Comparison of ENCODE assay signal across 2 cellular contexts in the genomic region with DNA sequence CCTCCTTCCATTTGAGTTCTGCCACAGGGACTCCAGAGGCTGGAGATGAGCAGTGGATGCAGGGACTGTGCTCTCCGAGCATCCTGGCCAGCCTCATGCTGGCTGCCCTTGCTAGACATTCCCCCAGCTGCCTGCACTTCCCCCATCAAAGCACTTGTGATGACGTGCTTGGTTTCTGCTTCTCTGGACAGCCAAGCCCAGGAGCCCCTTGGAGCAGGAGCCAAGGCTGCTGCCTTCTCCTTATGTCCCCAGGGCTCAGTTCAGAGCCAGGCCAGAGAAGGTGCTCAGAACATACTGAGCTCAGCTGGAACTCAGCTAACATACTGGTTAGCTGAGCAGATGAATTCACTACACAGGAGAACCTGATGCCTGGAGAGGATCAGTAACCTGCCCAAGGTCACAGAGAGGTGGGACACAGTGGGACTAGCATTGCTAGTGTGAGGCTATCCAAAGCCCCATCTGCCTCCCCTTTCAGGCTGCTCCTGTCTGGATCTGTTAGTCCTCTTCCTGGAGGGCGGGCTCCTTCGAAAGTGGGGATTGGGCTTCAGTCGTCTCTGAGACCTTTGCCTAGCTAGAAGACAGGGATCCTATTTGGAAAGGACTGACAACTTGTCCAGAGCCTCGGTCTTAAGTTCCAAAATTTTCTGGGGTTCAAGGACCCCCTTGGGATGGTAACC.
TF ChIP-seq lines count a peak whose summit lies in the region.

No MANE protein-coding gene starts in this region.

TF ChIP-seq in HepG2, 621 proteins besides CTCF, POLR2A, EP300 and RAD21:
- no peak for TF ChIP-seq TBX2 (CRISPR knock-in tag; IDR thresholded peaks at IDR 0.05; ENCODE audit: borderline replicate concordance)
- no peak for TF ChIP-seq SP140L (CRISPR knock-in tag; IDR thresholded peaks at IDR 0.05; ENCODE audit: borderline replicate concordance)
- TF ChIP-seq, protein P1, sequence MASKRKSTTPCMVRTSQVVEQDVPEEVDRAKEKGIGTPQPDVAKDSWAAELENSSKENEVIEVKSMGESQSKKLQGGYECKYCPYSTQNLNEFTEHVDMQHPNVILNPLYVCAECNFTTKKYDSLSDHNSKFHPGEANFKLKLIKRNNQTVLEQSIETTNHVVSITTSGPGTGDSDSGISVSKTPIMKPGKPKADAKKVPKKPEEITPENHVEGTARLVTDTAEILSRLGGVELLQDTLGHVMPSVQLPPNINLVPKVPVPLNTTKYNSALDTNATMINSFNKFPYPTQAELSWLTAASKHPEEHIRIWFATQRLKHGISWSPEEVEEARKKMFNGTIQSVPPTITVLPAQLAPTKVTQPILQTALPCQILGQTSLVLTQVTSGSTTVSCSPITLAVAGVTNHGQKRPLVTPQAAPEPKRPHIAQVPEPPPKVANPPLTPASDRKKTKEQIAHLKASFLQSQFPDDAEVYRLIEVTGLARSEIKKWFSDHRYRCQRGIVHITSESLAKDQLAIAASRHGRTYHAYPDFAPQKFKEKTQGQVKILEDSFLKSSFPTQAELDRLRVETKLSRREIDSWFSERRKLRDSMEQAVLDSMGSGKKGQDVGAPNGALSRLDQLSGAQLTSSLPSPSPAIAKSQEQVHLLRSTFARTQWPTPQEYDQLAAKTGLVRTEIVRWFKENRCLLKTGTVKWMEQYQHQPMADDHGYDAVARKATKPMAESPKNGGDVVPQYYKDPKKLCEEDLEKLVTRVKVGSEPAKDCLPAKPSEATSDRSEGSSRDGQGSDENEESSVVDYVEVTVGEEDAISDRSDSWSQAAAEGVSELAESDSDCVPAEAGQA (IDR thresholded peaks at IDR 0.05; ENCODE audit: low read depth), result no peak
- TF ChIP-seq, protein P1 (CRISPR knock-in tag; IDR thresholded peaks at IDR 0.05; ENCODE audit: borderline replicate concordance), result no peak
- TF ChIP-seq ZNF766 (CRISPR knock-in tag; IDR thresholded peaks at IDR 0.05; ENCODE audit: borderline replicate concordance), result no peak
- TF ChIP-seq ZNF547 (CRISPR knock-in tag; IDR thresholded peaks at IDR 0.05), result no peak
- TF ChIP-seq, protein P2, sequence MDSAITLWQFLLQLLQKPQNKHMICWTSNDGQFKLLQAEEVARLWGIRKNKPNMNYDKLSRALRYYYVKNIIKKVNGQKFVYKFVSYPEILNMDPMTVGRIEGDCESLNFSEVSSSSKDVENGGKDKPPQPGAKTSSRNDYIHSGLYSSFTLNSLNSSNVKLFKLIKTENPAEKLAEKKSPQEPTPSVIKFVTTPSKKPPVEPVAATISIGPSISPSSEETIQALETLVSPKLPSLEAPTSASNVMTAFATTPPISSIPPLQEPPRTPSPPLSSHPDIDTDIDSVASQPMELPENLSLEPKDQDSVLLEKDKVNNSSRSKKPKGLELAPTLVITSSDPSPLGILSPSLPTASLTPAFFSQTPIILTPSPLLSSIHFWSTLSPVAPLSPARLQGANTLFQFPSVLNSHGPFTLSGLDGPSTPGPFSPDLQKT (CRISPR knock-in tag; IDR thresholded peaks at IDR 0.05; ENCODE audit: borderline replicate concordance), result no peak

TF ChIP-seq in GM12891, 5 proteins besides CTCF, POLR2A, EP300 and RAD21:
- TF ChIP-seq POU2F2 (IDR thresholded peaks at IDR 0.05; ENCODE audit: low read depth, low read length) (no peak), PAX5 (IDR thresholded peaks at IDR 0.05; ENCODE audit: insufficient read depth, low read length, severe bottlenecking) (no peak), SPI1 (IDR thresholded peaks at IDR 0.05; ENCODE audit: low read depth, low read length) (no peak), POLR2AphosphoS5 (IDR thresholded peaks at IDR 0.05; ENCODE audit: low read depth, low read length) (no peak), TAF1 (IDR thresholded peaks at IDR 0.05; ENCODE audit: low read depth, low read length) (no peak)
